8 cellular contexts compared by ENCODE assay signal in the genomic region with DNA sequence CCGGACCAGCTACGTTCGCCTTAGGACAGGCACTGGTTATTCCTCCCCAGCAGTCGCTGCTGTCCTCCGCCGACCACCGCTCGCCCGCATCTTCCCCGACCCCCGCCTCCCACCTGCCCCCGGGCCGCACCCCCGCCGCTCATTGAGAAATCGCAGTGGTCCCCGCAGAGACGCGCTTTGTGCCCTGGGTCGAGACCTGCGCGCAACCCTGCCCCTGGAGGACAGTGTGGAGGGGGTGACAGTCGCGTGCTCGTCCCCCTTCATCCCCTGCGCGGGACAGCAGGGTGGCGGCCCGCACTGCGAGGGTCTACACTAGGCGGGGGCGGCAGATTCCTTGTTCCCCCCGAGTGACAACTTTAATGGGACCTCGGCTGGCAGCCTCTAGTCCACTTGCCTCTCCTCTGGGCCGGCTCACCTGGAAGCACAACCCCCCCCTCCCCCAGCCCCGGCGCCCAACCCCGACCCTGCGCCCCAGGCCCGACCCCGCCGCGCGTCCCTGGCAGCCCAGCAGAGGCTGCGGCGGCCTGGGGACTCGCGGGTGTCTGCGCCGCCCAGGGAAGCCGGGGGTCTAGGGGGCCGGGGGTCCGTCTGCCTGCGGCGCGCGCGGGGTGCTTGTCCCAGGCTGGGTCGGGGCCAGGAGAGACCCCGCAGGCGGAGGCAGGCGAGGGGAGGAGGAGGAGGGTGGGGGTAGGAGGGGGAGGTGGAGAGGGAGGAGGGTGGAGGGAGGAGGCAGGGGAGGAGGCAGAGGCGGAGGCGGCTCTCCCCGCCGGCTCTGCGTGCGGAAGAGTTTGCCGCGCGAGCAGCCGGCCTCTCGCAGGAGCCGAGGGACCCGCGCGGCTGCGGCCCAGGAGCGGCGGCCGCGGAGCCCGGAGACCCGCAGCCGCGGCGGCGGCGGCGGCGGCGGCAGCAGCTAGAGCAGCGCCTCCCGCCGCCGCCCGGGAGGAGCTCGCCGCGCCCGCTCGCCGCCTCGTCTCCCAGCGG. TPM values are rescaled to one million over a fixed set of nuclear protein-coding genes. Genes with fewer than 3 reads are reported as not detected.
A peak's percentile ranks its signal among the peaks of the same experiment; 100 is the strongest.
DNase-seq lines count a peak whose midpoint lies in the region; FAIRE-seq and TF ChIP-seq lines count a peak whose summit lies in the region.

A gene with protein sequence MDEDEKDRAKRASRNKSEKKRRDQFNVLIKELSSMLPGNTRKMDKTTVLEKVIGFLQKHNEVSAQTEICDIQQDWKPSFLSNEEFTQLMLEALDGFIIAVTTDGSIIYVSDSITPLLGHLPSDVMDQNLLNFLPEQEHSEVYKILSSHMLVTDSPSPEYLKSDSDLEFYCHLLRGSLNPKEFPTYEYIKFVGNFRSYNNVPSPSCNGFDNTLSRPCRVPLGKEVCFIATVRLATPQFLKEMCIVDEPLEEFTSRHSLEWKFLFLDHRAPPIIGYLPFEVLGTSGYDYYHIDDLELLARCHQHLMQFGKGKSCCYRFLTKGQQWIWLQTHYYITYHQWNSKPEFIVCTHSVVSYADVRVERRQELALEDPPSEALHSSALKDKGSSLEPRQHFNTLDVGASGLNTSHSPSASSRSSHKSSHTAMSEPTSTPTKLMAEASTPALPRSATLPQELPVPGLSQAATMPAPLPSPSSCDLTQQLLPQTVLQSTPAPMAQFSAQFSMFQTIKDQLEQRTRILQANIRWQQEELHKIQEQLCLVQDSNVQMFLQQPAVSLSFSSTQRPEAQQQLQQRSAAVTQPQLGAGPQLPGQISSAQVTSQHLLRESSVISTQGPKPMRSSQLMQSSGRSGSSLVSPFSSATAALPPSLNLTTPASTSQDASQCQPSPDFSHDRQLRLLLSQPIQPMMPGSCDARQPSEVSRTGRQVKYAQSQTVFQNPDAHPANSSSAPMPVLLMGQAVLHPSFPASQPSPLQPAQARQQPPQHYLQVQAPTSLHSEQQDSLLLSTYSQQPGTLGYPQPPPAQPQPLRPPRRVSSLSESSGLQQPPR (plus strand): TSS at position 775 of the 981 bp plus-strand sequence. CDS start 84,616 bp downstream, outside the sequence.

- FAIRE-seq in bronchial epithelial cell (lab: Jason Lieb, UNC), result no peak
- no peak for FAIRE-seq in kidney (lab: Jason Lieb, UNC)

- H3K4me3 ChIP-seq in bronchial epithelial cell (ENCODE audit: low read depth, low read length), result peak within 1 kb of the TSS; percentile 58
- peak within 1 kb of the TSS; percentile 54 to 67 for H3K4me3 ChIP-seq in kidney (ENCODE audit: low read length in 2 of 2)

- peaks cover 0 to 6% of the 10 kb centered on the region in 2 donors for H3K4me1 ChIP-seq in kidney (ENCODE audit: control insufficient read depth in 1 of 2, insufficient read depth in 1 of 2, low read depth in 1 of 2, low read length in 2 of 2)

- H3K36me3 ChIP-seq in bronchial epithelial cell (ENCODE audit: control insufficient read depth, insufficient read depth, low read length), result no peaks in the 10 kb centered on the region
- H3K36me3 ChIP-seq in kidney (ENCODE audit: control insufficient read depth in 1 of 2, insufficient read depth in 2 of 2, low read length in 2 of 2), result no peaks in the 10 kb centered on the region

- no peaks in the 10 kb centered on the region for H3K9me3 ChIP-seq in kidney (ENCODE audit: control insufficient read depth in 1 of 2, low read length in 2 of 2)

- H3K9ac ChIP-seq in kidney (ENCODE audit: low read length in 2 of 2), result peak within 1 kb of the TSS; percentile 48 to 72

- TF ChIP-seq CTCF in bronchial epithelial cell (IDR thresholded peaks at IDR 0.05; ENCODE audit: insufficient read depth, low read length, severe bottlenecking) (peak; percentile 6), kidney (IDR thresholded peaks at IDR 0.05; ENCODE audit: borderline replicate concordance, extremely low read depth, insufficient read depth) (no peak)

- no peaks in the 10 kb centered on the region for H3K27me3 ChIP-seq in bronchial epithelial cell (ENCODE audit: control insufficient read depth, insufficient read depth, low read length)

- H3K27ac ChIP-seq in kidney (ENCODE audit: low read depth in 2 of 2, low read length in 2 of 2), result peak within 1 kb of the TSS; percentile 75 to 87

- peak; percentile 87 for DNase-seq in GM03348 (ENCODE audit: low spot score)
- peak; percentile 48 for DNase-seq in RKO (ENCODE audit: low spot score)
- DNase-seq in bronchial epithelial cell (ENCODE audit: low read depth), result no peak
- peak; percentile 83 for DNase-seq in kidney
- DNase-seq in stimulated activated CD4-positive, alpha-beta T cell treated with anti-CD3 and anti-CD28 coated beads, Interleukin-15, amount 100 ng/mL, for 24 hours, result peak; percentile 50
- DNase-seq in NCI-H446 (lab: John Stamatoyannopoulos, UW), result no peak
- no peak for DNase-seq in SIG-M5 (lab: John Stamatoyannopoulos, UW)
- no peak for DNase-seq in GF-D8 (lab: John Stamatoyannopoulos, UW)

- intact Hi-C loops in kidney (cut with DNase I), result no loop called here

RNA-seq across cellular contexts. Expression of the gene that starts here (rescaled TPM):
- total RNA-seq in bronchial epithelial cell (8.2 and 12.3 TPM in 2 replicates), kidney (44.5 TPM)
- polyA plus RNA-seq in kidney (ENCODE audit: insufficient read depth, low read depth, low replicate concordance), result 8.4 TPM

Comparison
In these comparisons a context has a peak if more than half of its experiments do, and no peak if none do; other contexts are left out.
1. DNase-seq: peak in GM03348 (single experiment), RKO (single experiment), kidney (single experiment) and stimulated activated CD4-positive, alpha-beta T cell treated with anti-CD3 and anti-CD28 coated beads, Interleukin-15, amount 100 ng/mL, for 24 hours (single experiment); none in bronchial epithelial cell (single experiment), NCI-H446 (0 of 2), SIG-M5 (single experiment) and GF-D8 (single experiment).